17 cellular contexts compared by ENCODE assay signal in the genomic region with DNA sequence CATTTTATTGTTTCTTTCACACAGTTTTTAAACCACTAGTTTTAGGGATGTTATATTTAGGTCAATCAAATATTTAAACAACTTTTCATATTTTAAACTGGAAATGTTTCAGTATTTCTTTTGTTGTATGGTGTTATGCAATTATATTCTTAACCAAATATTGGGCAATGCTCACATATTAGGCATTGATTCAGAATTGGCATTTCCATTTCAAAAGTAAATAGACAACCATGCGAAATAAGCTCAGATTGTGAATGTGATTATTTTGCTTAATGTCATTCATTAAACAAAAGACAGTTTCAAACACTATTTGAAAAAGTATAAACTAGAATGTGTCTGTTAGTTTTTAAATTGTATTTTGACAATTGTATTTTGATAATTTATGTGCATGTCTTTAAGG. TPM values are rescaled to one million over a fixed set of nuclear protein-coding genes. Genes with fewer than 3 reads are reported as not detected.
A peak's percentile ranks its signal among the peaks of the same experiment; 100 is the strongest.
DNase-seq lines count a peak whose midpoint lies in the region; ATAC-seq lines count a peak whose summit lies in the region.
"Had no signal": no experiment of that assay in that cellular context is flagged by ENCODE, and none has a peak within 500 bp of the region (broad histone marks: within the 10 kb centered on the region; RNA-seq: fewer than 3 reads in every experiment).

No MANE protein-coding gene starts in this region.

- H3K27ac ChIP-seq in CD8-positive, alpha-beta memory T cell (ENCODE audit: low read depth, low read length): no peak overlapping the region
- H3K27ac ChIP-seq: BLaER1 had no signal

- H3K36me3 Mint-ChIP-seq in CD8-positive, alpha-beta memory T cell: peaks cover 27 to 74% (median 33%) of the 10 kb centered on the region in 3 donors
- peaks cover 10% of the 10 kb centered on the region for H3K36me3 Mint-ChIP-seq in T-helper 17 cell (ENCODE audit: low read depth)
- peaks cover 66% of the 10 kb centered on the region for H3K36me3 Mint-ChIP-seq in effector memory CD8-positive, alpha-beta T cell (ENCODE audit: insufficient read depth)
- H3K36me3 Mint-ChIP-seq in stimulated activated effector memory CD8-positive, alpha-beta T cell treated with anti-CD3 and anti-CD28 coated beads, Interleukin-12 subunit alpha, Interleukin-12 subunit beta, amount 100 ng/mL, for 72 hours: peaks cover 96% of the 10 kb centered on the region

- no peak overlapping the region for H3K4me3 ChIP-seq in CD8-positive, alpha-beta memory T cell (ENCODE audit: low read length)
- H3K4me3 ChIP-seq: BLaER1 had no signal

- H3K9me3 Mint-ChIP-seq in CD8-positive, alpha-beta memory T cell: no peaks in the 10 kb centered on the region
- H3K9me3 Mint-ChIP-seq in effector memory CD8-positive, alpha-beta T cell: no peaks in the 10 kb centered on the region
- no peaks in the 10 kb centered on the region for H3K9me3 Mint-ChIP-seq in stimulated activated effector memory CD8-positive, alpha-beta T cell treated with anti-CD3 and anti-CD28 coated beads, Interleukin-12 subunit alpha, Interleukin-12 subunit beta, amount 100 ng/mL, for 72 hours
- H3K9me3 Mint-ChIP-seq: CD4-positive, CD25-positive, alpha-beta regulatory T cell had no signal

- POLR2A ChIA-PET in CD8-positive, alpha-beta memory T cell (lab: Charles Lee): interaction anchor here (0.7 kb wide), 1 partner anchor 13 kb away, joined by 3 read pairs; no protein-coding TSS in a partner anchor

- DNase-seq in CD8-positive, alpha-beta memory T cell: no peak
- no peak for DNase-seq in T-helper 17 cell
- no peak for DNase-seq in effector memory CD8-positive, alpha-beta T cell
- no peak for DNase-seq in stimulated activated effector memory CD8-positive, alpha-beta T cell treated with anti-CD3 and anti-CD28 coated beads, Interleukin-12 subunit alpha, Interleukin-12 subunit beta, amount 100 ng/mL, for 72 hours (ENCODE audit: low spot score in 2 of 2)
- no peak for DNase-seq in middle frontal gyrus (ENCODE audit: extremely low spot score, low spot score)
- DNase-seq in NCI-H146 (lab: John Stamatoyannopoulos, UW): no peak
- DNase-seq: Karpas-422, MV-4-11, NCI-H1105, NCI-H1436 treated with DMSO at 0.1 percent for 48 hours, NCI-H1930, NCI-H2107, NCI-H524, NCI-H748 treated with DMSO at 0.1 percent for 48 hours had no signal

- ATAC-seq in T-helper 17 cell: no peak
- no peak for ATAC-seq in effector memory CD8-positive, alpha-beta T cell (replicated peaks)
- ATAC-seq in stimulated activated effector memory CD8-positive, alpha-beta T cell treated with anti-CD3 and anti-CD28 coated beads, Interleukin-12 subunit alpha, Interleukin-12 subunit beta, amount 100 ng/mL, for 72 hours: no peak
- ATAC-seq in HG02885 (IDR thresholded peaks at IDR 0.05; ENCODE audit: poor library complexity, unreplicated experiment): no peak

- peaks cover 79 to 97% (median 93%) of the 10 kb centered on the region in 3 donors for H3K4me1 Mint-ChIP-seq in CD8-positive, alpha-beta memory T cell
- peaks cover 30% of the 10 kb centered on the region for H3K4me1 Mint-ChIP-seq in T-helper 17 cell
- peaks cover 29 to 82% of the 10 kb centered on the region in 2 donors for H3K4me1 Mint-ChIP-seq in effector memory CD8-positive, alpha-beta T cell (ENCODE audit: low read depth in 2 of 2)
- H3K4me1 Mint-ChIP-seq in stimulated activated effector memory CD8-positive, alpha-beta T cell treated with anti-CD3 and anti-CD28 coated beads, Interleukin-12 subunit alpha, Interleukin-12 subunit beta, amount 100 ng/mL, for 72 hours: peaks cover 51% of the 10 kb centered on the region

- H3K4me3 Mint-ChIP-seq in CD8-positive, alpha-beta memory T cell: peak overlapping the region in 4 of 7 donors; percentile 45 to 84 (median 60)
- H3K4me3 Mint-ChIP-seq in T-helper 17 cell: no peak overlapping the region
- peak overlapping the region; percentile 65 to 74 for H3K4me3 Mint-ChIP-seq in effector memory CD8-positive, alpha-beta T cell
- H3K4me3 Mint-ChIP-seq in stimulated activated effector memory CD8-positive, alpha-beta T cell treated with anti-CD3 and anti-CD28 coated beads, Interleukin-12 subunit alpha, Interleukin-12 subunit beta, amount 100 ng/mL, for 72 hours: peak overlapping the region; percentile 51

- no peaks in the 10 kb centered on the region for H3K27me3 Mint-ChIP-seq in CD8-positive, alpha-beta memory T cell
- no peaks in the 10 kb centered on the region for H3K27me3 Mint-ChIP-seq in T-helper 17 cell
- no peaks in the 10 kb centered on the region for H3K27me3 Mint-ChIP-seq in effector memory CD8-positive, alpha-beta T cell
- H3K27me3 Mint-ChIP-seq: CD4-positive, CD25-positive, alpha-beta regulatory T cell had no signal

- no peaks in the 10 kb centered on the region for H3K9me3 ChIP-seq in CD8-positive, alpha-beta memory T cell (ENCODE audit: low read length)
- no peaks in the 10 kb centered on the region for H3K9me3 ChIP-seq in T-helper 17 cell (ENCODE audit: control insufficient read depth, low read length, poor library complexity, severe bottlenecking)
- H3K9me3 ChIP-seq: BLaER1 had no signal

- H3K4me1 ChIP-seq in CD8-positive, alpha-beta memory T cell (ENCODE audit: insufficient read depth, low read length): peaks cover 21% of the 10 kb centered on the region

- H3K27ac Mint-ChIP-seq in CD8-positive, alpha-beta memory T cell: peak overlapping the region in 5 of 8 donors; percentile 59 to 91 (median 78)
- peak overlapping the region; percentile 61 for H3K27ac Mint-ChIP-seq in T-helper 17 cell
- peak overlapping the region; percentile 76 to 92 for H3K27ac Mint-ChIP-seq in effector memory CD8-positive, alpha-beta T cell
- H3K27ac Mint-ChIP-seq in stimulated activated effector memory CD8-positive, alpha-beta T cell treated with anti-CD3 and anti-CD28 coated beads, Interleukin-12 subunit alpha, Interleukin-12 subunit beta, amount 100 ng/mL, for 72 hours: peak overlapping the region; percentile 92

- CTCF ChIA-PET in CD8-positive, alpha-beta memory T cell (lab: Charles Lee): interaction anchor here (1.1 kb wide), 1 partner anchor 192 kb away, joined by 3 read pairs; no protein-coding TSS in a partner anchor

- H3K36me3 ChIP-seq in CD8-positive, alpha-beta memory T cell (ENCODE audit: insufficient read depth, low read length): no peaks in the 10 kb centered on the region

- H3K27me3 ChIP-seq in CD8-positive, alpha-beta memory T cell (ENCODE audit: insufficient read depth, low read length, poor library complexity, severe bottlenecking): no peaks in the 10 kb centered on the region
- H3K27me3 ChIP-seq: BLaER1 had no signal

RNA-seq across cellular contexts. Expression of a gene that starts 36.9 kb away (rescaled TPM):
- total RNA-seq in CD8-positive, alpha-beta memory T cell: 10 to 100 TPM; 49.7 to 49.9 TPM
- 44.2 TPM for polyA plus RNA-seq in CD8-positive, alpha-beta memory T cell
- 100 to 1,000 TPM in 1 of 2 donors, 10 to 100 TPM in 1; 82.4 to 104 TPM for total RNA-seq in T-helper 17 cell
